Comparison of ENCODE assay signal across 1 cellular context in genomic region chr9:34502471-34503335, GRCh38.
TF ChIP-seq lines count a peak whose summit lies in the region.

No MANE protein-coding gene starts in this region.

TF ChIP-seq in GM23338, 12 proteins besides CTCF, POLR2A, EP300 and RAD21 (continued from another document):
- TF ChIP-seq ZNF462 (CRISPR knock-in tag; IDR thresholded peaks at IDR 0.05) (no peak), STAT1 (IDR thresholded peaks at IDR 0.05; ENCODE audit: unreplicated experiment) (no peak), NANOG (IDR thresholded peaks at IDR 0.05; ENCODE audit: borderline replicate concordance) (no peak), ZNF331 (CRISPR knock-in tag; IDR thresholded peaks at IDR 0.05; ENCODE audit: low read depth) (no peak), CREB1 (CRISPR knock-in tag; IDR thresholded peaks at IDR 0.05; ENCODE audit: low read depth) (no peak), REST (IDR thresholded peaks at IDR 0.05; ENCODE audit: unreplicated experiment) (no peak), POLR2AphosphoS5 (IDR thresholded peaks at IDR 0.05; ENCODE audit: low read depth) (no peak), ZNF114 (CRISPR knock-in tag; IDR thresholded peaks at IDR 0.05) (no peak), EZH2 (IDR thresholded peaks at IDR 0.05; ENCODE audit: low read depth, unreplicated experiment) (no peak)
